In genomic region chr3:169966951-169967915, GRCh38 we compare ENCODE assay signal across 1 cellular context.
TF ChIP-seq lines count a peak whose summit lies in the region.

No MANE protein-coding gene starts in this region.

TF ChIP-seq in HepG2, 621 proteins besides CTCF, POLR2A, EP300 and RAD21 (continued from another document and continues in another):
- TF ChIP-seq CSRNP2 (CRISPR knock-in tag; conservative IDR thresholded peaks at IDR 0.05; ENCODE audit: low read depth) = no peak
- no peak for TF ChIP-seq AKNA (CRISPR knock-in tag; IDR thresholded peaks at IDR 0.05; ENCODE audit: borderline replicate concordance)
- TF ChIP-seq NFRKB (IDR thresholded peaks at IDR 0.05) = no peak
- TF ChIP-seq ZFP37 (CRISPR knock-in tag; IDR thresholded peaks at IDR 0.05; ENCODE audit: borderline replicate concordance) = no peak; the same call in 1 of the 2 replicates
- TF ChIP-seq RARA (CRISPR knock-in tag; IDR thresholded peaks at IDR 0.05) = no peak
- no peak for TF ChIP-seq IRF2 (CRISPR knock-in tag; IDR thresholded peaks at IDR 0.05)
- TF ChIP-seq MTA3 (CRISPR knock-in tag; IDR thresholded peaks at IDR 0.05) = no peak
- TF ChIP-seq TFDP2 (CRISPR knock-in tag; IDR thresholded peaks at IDR 0.05) = no peak
- TF ChIP-seq SCMH1 (CRISPR knock-in tag; IDR thresholded peaks at IDR 0.05; ENCODE audit: borderline replicate concordance) = no peak
- TF ChIP-seq MEIS1 (CRISPR knock-in tag; IDR thresholded peaks at IDR 0.05; ENCODE audit: borderline replicate concordance) = no peak
- no peak; the same call in 1 of the 2 replicates for TF ChIP-seq KDM5B (CRISPR knock-in tag; IDR thresholded peaks at IDR 0.05; ENCODE audit: borderline replicate concordance)
- TF ChIP-seq FOXP1 (IDR thresholded peaks at IDR 0.05) = no peak
- no peak for TF ChIP-seq FOXP1 (CRISPR knock-in tag; IDR thresholded peaks at IDR 0.05)
- no peak for TF ChIP-seq THAP11 (CRISPR knock-in tag; IDR thresholded peaks at IDR 0.05)
- no peak for TF ChIP-seq SAFB2 (CRISPR knock-in tag; IDR thresholded peaks at IDR 0.05; ENCODE audit: borderline replicate concordance, low read depth)
- no peak for TF ChIP-seq YEATS2 (CRISPR knock-in tag; IDR thresholded peaks at IDR 0.05; ENCODE audit: borderline replicate concordance)
- no peak for TF ChIP-seq STAG1 (CRISPR knock-in tag; IDR thresholded peaks at IDR 0.05)
- TF ChIP-seq ZNF704 (CRISPR knock-in tag; IDR thresholded peaks at IDR 0.05; ENCODE audit: borderline replicate concordance) = no peak
- TF ChIP-seq ZNF670 (CRISPR knock-in tag; IDR thresholded peaks at IDR 0.05; ENCODE audit: borderline replicate concordance) = 0 out of 2 replicates have a peak, but pooled peaks have one; percentile 41
- TF ChIP-seq KAT7 (CRISPR knock-in tag; IDR thresholded peaks at IDR 0.05; ENCODE audit: borderline replicate concordance) = 0 out of 2 replicates have a peak, but pooled peaks have one; percentile 60
- peak; percentile 66 for TF ChIP-seq ZNF883 (CRISPR knock-in tag; IDR thresholded peaks at IDR 0.05; ENCODE audit: not compliant biosample characterization)
- no peak for TF ChIP-seq GATAD2A (CRISPR knock-in tag; IDR thresholded peaks at IDR 0.05)
- no peak for TF ChIP-seq USF2 (IDR thresholded peaks at IDR 0.05; ENCODE audit: low read depth, low read length)
- no peak for TF ChIP-seq USF2 (CRISPR knock-in tag; IDR thresholded peaks at IDR 0.05; ENCODE audit: borderline replicate concordance)
- TF ChIP-seq PRDM10 (CRISPR knock-in tag; IDR thresholded peaks at IDR 0.05; ENCODE audit: low read depth) = no peak
- no peak for TF ChIP-seq ZNF468 (CRISPR knock-in tag; IDR thresholded peaks at IDR 0.05)
- no peak for TF ChIP-seq ZBTB40 (IDR thresholded peaks at IDR 0.05)
- TF ChIP-seq ZBTB40 (CRISPR knock-in tag; IDR thresholded peaks at IDR 0.05) = no peak
- TF ChIP-seq CHCHD3 (CRISPR knock-in tag; IDR thresholded peaks at IDR 0.05) = no peak
- TF ChIP-seq TAF15 (IDR thresholded peaks at IDR 0.05; ENCODE audit: low read depth, low read length, poor library complexity, severe bottlenecking) = no peak
- no peak for TF ChIP-seq ZSCAN9 (CRISPR knock-in tag; IDR thresholded peaks at IDR 0.05; ENCODE audit: borderline replicate concordance)
- TF ChIP-seq TBX2 (CRISPR knock-in tag; IDR thresholded peaks at IDR 0.05; ENCODE audit: borderline replicate concordance) = peak; percentile 28; the same call in 1 of the 2 replicates
- TF ChIP-seq ZNF367 (CRISPR knock-in tag; IDR thresholded peaks at IDR 0.05; ENCODE audit: borderline replicate concordance) = no peak
- TF ChIP-seq ZNF839 (CRISPR knock-in tag; IDR thresholded peaks at IDR 0.05; ENCODE audit: borderline replicate concordance) = no peak; the same call in 1 of the 2 replicates
- TF ChIP-seq ZNF790 (CRISPR knock-in tag; IDR thresholded peaks at IDR 0.05; ENCODE audit: borderline replicate concordance) = no peak
